In genomic region chr15:57496946-57497944, GRCh38 we compare ENCODE assay signal across 1 cellular context.
TF ChIP-seq lines count a peak whose summit lies in the region.

No MANE protein-coding gene starts in this region.

TF ChIP-seq in HepG2, 621 proteins besides CTCF, POLR2A, EP300 and RAD21 (continued from another document and continues in another):
- no peak for TF ChIP-seq BCL3 (CRISPR knock-in tag; IDR thresholded peaks at IDR 0.05)
- peak; percentile 49; the same call in 1 of the 2 replicates for TF ChIP-seq ONECUT2 (CRISPR knock-in tag; IDR thresholded peaks at IDR 0.05)
- TF ChIP-seq NR2F6 (IDR thresholded peaks at IDR 0.05), result peak; percentile 82
- peak; percentile 89 for TF ChIP-seq NR2F6 (CRISPR knock-in tag; IDR thresholded peaks at IDR 0.05)
- TF ChIP-seq ZNF317 (CRISPR knock-in tag; IDR thresholded peaks at IDR 0.05), result 0 out of 2 replicates have a peak, but pooled peaks have one; percentile 49
- no peak for TF ChIP-seq HHEX (CRISPR knock-in tag; IDR thresholded peaks at IDR 0.05)
- no peak for TF ChIP-seq ZFP62 (CRISPR knock-in tag; IDR thresholded peaks at IDR 0.05)
- TF ChIP-seq TERF1 (CRISPR knock-in tag; IDR thresholded peaks at IDR 0.05), result no peak
- TF ChIP-seq ZBTB37 (CRISPR knock-in tag; IDR thresholded peaks at IDR 0.05), result peak; percentile 99
- peak; percentile 48 for TF ChIP-seq AGO2 (optimal IDR thresholded peaks at IDR 0.05; ENCODE audit: low read depth, low read length)
- TF ChIP-seq ZNF512B (CRISPR knock-in tag; IDR thresholded peaks at IDR 0.05; ENCODE audit: borderline replicate concordance), result no peak
- 0 out of 2 replicates have a peak, but pooled peaks have one; percentile 35 for TF ChIP-seq FOXK2 (IDR thresholded peaks at IDR 0.05)
- no peak for TF ChIP-seq SP2 (CRISPR knock-in tag; IDR thresholded peaks at IDR 0.05)
- TF ChIP-seq ZC3H4 (CRISPR knock-in tag; IDR thresholded peaks at IDR 0.05; ENCODE audit: borderline replicate concordance), result no peak
- no peak for TF ChIP-seq ZNF513 (CRISPR knock-in tag; conservative IDR thresholded peaks at IDR 0.05)
- TF ChIP-seq CCAR2 (optimal IDR thresholded peaks at IDR 0.05; ENCODE audit: low read depth, low read length), result no peak
- TF ChIP-seq DBP (CRISPR knock-in tag; IDR thresholded peaks at IDR 0.05; ENCODE audit: not compliant biosample characterization), result no peak
- TF ChIP-seq SRSF4 (IDR thresholded peaks at IDR 0.05; ENCODE audit: low read depth, low read length, poor library complexity, severe bottlenecking), result no peak
- 0 out of 2 replicates have a peak, but pooled peaks have one; percentile 50 for TF ChIP-seq NRL (CRISPR knock-in tag; IDR thresholded peaks at IDR 0.05; ENCODE audit: borderline replicate concordance)
- TF ChIP-seq TAF15 (IDR thresholded peaks at IDR 0.05; ENCODE audit: low read depth, low read length, poor library complexity, severe bottlenecking), result no peak
- TF ChIP-seq ZNF335 (CRISPR knock-in tag; IDR thresholded peaks at IDR 0.05), result no peak
- no peak; the same call in none of the 2 replicates for TF ChIP-seq KDM2A (CRISPR knock-in tag; IDR thresholded peaks at IDR 0.05; ENCODE audit: borderline replicate concordance, low read depth)
- no peak for TF ChIP-seq ZNF432 (CRISPR knock-in tag; IDR thresholded peaks at IDR 0.05; ENCODE audit: borderline replicate concordance)
- peak; percentile 93 for TF ChIP-seq ARID5B (CRISPR knock-in tag; IDR thresholded peaks at IDR 0.05)
- no peak for TF ChIP-seq ZFP37 (CRISPR knock-in tag; IDR thresholded peaks at IDR 0.05; ENCODE audit: borderline replicate concordance)
- peak; percentile 86; the same call in 1 of the 2 replicates for TF ChIP-seq ZNF878 (CRISPR knock-in tag; IDR thresholded peaks at IDR 0.05)
- TF ChIP-seq FOXA3 (CRISPR knock-in tag; IDR thresholded peaks at IDR 0.05), result peak; percentile 92
- no peak for TF ChIP-seq ZSCAN20 (CRISPR knock-in tag; IDR thresholded peaks at IDR 0.05; ENCODE audit: borderline replicate concordance)
- no peak for TF ChIP-seq TRIM22 (IDR thresholded peaks at IDR 0.05)
- peak; percentile 78; the same call in 1 of the 2 replicates for TF ChIP-seq ZBTB39 (CRISPR knock-in tag; IDR thresholded peaks at IDR 0.05)
- TF ChIP-seq ZNF136 (CRISPR knock-in tag; IDR thresholded peaks at IDR 0.05; ENCODE audit: low read depth), result 0 out of 2 replicates have a peak, but pooled peaks have one; percentile 51
- TF ChIP-seq HMG20B (CRISPR knock-in tag; conservative IDR thresholded peaks at IDR 0.05), result peak; percentile 64; the same call in 1 of the 2 replicates
- TF ChIP-seq CC2D1A (CRISPR knock-in tag; IDR thresholded peaks at IDR 0.05), result no peak
- peak; percentile 82; the same call in 1 of the 2 replicates for TF ChIP-seq HMG20A (CRISPR knock-in tag; IDR thresholded peaks at IDR 0.05; ENCODE audit: borderline replicate concordance)
- TF ChIP-seq ATF2 (CRISPR knock-in tag; IDR thresholded peaks at IDR 0.05), result peak; percentile 76
- no peak; the same call in 1 of the 2 replicates for TF ChIP-seq SMAD1 (CRISPR knock-in tag; IDR thresholded peaks at IDR 0.05; ENCODE audit: borderline replicate concordance, low read depth)
- peak; percentile 66 for TF ChIP-seq PHF8 (CRISPR knock-in tag; IDR thresholded peaks at IDR 0.05)
- TF ChIP-seq TRAFD1 (CRISPR knock-in tag; IDR thresholded peaks at IDR 0.05; ENCODE audit: borderline replicate concordance), result no peak
